In genomic region chr10:95246582-95247051, GRCh38 we compare ENCODE assay signal across 8 cellular contexts. TPM values are rescaled to one million over a fixed set of nuclear protein-coding genes. Genes with fewer than 3 reads are reported as not detected.
DNase-seq lines count a peak whose midpoint lies in the region; ATAC-seq and TF ChIP-seq lines count a peak whose summit lies in the region.

No MANE protein-coding gene starts in this region.

- intact Hi-C loops in right lobe of liver (cut with DNase I): loop anchor here (5.0 to 10.0 kb wide), 2 partner anchors 116 to 118 kb away; no protein-coding TSS in a partner anchor

- peaks cover 0 to 14% (median 0%) of the 10 kb centered on the region in 4 donors for H3K4me1 ChIP-seq in right lobe of liver

- ATAC-seq in GM19395 (IDR thresholded peaks at IDR 0.05; ENCODE audit: unreplicated experiment) (peak; percentile 39), right lobe of liver (peak; percentile 68 to 72 (median 72)), HG02610 (IDR thresholded peaks at IDR 0.05; ENCODE audit: unreplicated experiment) (no peak)

- no CpG with 5 or more reads among the region's 1 CpG for WGBS in right lobe of liver (ENCODE audit: insufficient coverage, low coverage, low lambda C conversion rate, missing lambda C conversion rate)

- no peaks in the 10 kb centered on the region for H3K9me3 ChIP-seq in right lobe of liver

- H3K36me3 ChIP-seq in right lobe of liver: peaks cover 0 to 41% (median 10%) of the 10 kb centered on the region in 4 donors

- DNase-seq in CD1c-positive myeloid dendritic cell (ENCODE audit: extremely low spot score): peak; percentile 73
- DNase-seq in NCI-H1105 (lab: John Stamatoyannopoulos, UW): peak; percentile 37
- DNase-seq in cerebellum (ENCODE audit: low spot score): peak; percentile 13
- peak in 2 of 3 donors; percentile 55 to 70 for DNase-seq in right lobe of liver
- peak; percentile 10 for DNase-seq in stimulated activated CD8-positive, alpha-beta memory T cell treated with anti-CD3 and anti-CD28 coated beads, Interleukin-12 subunit alpha, Interleukin-12 subunit beta, amount 100 ng/mL, for 24 hours (ENCODE audit: extremely low read depth)

- H3K4me3 ChIP-seq in right lobe of liver: no peak overlapping the region

- H3K27ac ChIP-seq in VCaP: no peak overlapping the region
- peak overlapping the region in 1 of 3 donors; percentile 41 for H3K27ac ChIP-seq in right lobe of liver

- H3K27me3 ChIP-seq in right lobe of liver: no peaks in the 10 kb centered on the region

- no peak for TF ChIP-seq POLR2A in right lobe of liver (IDR thresholded peaks at IDR 0.05)

- TF ChIP-seq CTCF in VCaP (conservative IDR thresholded peaks at IDR 0.05): peak; percentile 85
- TF ChIP-seq CTCF in right lobe of liver (IDR thresholded peaks at IDR 0.05): peak; percentile 69 to 84 (median 82)

RNA-seq across cellular contexts. Expression of gene PDLIM1, which starts 44.2 kb away (rescaled TPM):
- 4.4 TPM for total RNA-seq in cerebellum
- 100 to 1,000 TPM in 1 of 6 experiments, 10 to 100 TPM in 5; 63.9 to 105 (median 82.1) TPM for total RNA-seq in right lobe of liver

RNA-seq across cellular contexts. Expression of gene ACSM6, which starts 52.6 kb away (rescaled TPM):
- total RNA-seq in cerebellum (not detected), right lobe of liver (under 1 TPM in 1 of 6 experiments, not detected in 5; 0.12 TPM)

Comparison
In these comparisons a context has a peak if more than half of its experiments do, and no peak if none do; other contexts are left out.
1. DNase-seq: peak in every context shown above with its lines; median percentile 73 in CD1c-positive myeloid dendritic cell; 62 in right lobe of liver; 37 in NCI-H1105; 13 in cerebellum; 10 in stimulated activated CD8-positive, alpha-beta memory T cell treated with anti-CD3 and anti-CD28 coated beads, Interleukin-12 subunit alpha, Interleukin-12 subunit beta, amount 100 ng/mL, for 24 hours.
2. RNA of gene PDLIM1, which starts 44.2 kb away (total RNA-seq): 63.9 to 105 TPM in right lobe of liver; 4.4 TPM in cerebellum (single experiment); every median in the first group is over 10 times any median in the second.